In the genomic region with DNA sequence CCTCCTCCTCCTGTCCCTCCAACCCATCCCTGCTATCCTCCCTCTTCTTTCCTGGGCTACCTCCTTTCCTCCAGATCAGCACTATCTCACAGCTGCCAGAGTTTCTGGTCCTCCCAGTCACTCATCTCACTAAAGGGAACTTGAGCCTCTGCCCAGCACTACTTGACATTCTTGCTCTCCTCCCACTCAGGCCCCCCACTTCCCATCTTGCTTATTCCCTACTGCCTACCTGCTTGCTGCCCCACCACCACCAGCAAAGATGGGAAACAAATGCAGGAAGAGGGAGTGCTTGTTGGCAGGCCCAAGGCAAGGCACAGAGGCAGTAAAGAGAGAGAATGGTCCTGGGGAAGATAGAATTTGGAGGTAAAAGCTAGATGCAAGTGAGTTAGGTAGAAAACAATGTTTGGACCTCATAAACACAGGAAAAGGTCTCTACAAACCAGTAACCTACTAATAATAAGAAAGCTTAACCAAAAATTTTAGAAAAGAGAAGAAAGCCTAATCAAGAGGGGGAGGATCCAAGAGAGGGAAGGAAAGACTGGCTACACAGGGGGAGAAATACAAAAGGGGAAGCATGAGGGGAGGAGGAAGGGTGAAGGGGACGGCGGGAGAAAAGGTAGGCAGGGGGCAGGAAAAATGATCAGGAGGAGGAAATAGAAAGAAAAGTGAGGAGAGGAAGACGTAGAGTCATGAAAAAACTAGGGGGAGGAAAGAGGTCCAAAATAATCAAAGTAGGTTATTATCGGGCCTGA, we compare ENCODE assay signal across 10 cellular contexts.
A peak's percentile ranks its signal among the peaks of the same experiment; 100 is the strongest.
DNase-seq lines count a peak whose midpoint lies in the region; ATAC-seq and TF ChIP-seq lines count a peak whose summit lies in the region.
"Had no signal": no experiment of that assay in that cellular context is flagged by ENCODE, and none has a peak within 500 bp of the region (broad histone marks: within the 10 kb centered on the region; RNA-seq: fewer than 3 reads in every experiment).

No MANE protein-coding gene starts in this region.

- DNase-seq in activated naive CD4-positive, alpha-beta T cell treated with anti-CD3 and anti-CD28 coated beads for 36 hours: no peak
- DNase-seq in activated naive CD4-positive, alpha-beta T cell treated with anti-CD3 and anti-CD28 coated beads, Interleukin-2, amount 50 U/mL, for 16 hours: no peak
- DNase-seq in RWPE1 (ENCODE audit: low spot score) (no peak), thyroid gland (peak; percentile 63 to 72), hippocampal formation (lab: John Stamatoyannopoulos, UW) (no peak), NCI-H2107 (lab: John Stamatoyannopoulos, UW) (no peak)
- DNase-seq: activated effector memory CD4-positive, alpha-beta T cell treated with Interleukin-2 at 50 U/mL for 16 hours; stimulated activated CD8-positive, alpha-beta memory T cell treated with anti-CD3 and anti-CD28 coated beads, Interleukin-4, amount 100 ng/mL, for 48 hours had no signal

- TF ChIP-seq CTCF in RWPE1 (conservative IDR thresholded peaks at IDR 0.05; ENCODE audit: low read depth) (no peak), thyroid gland (IDR thresholded peaks at IDR 0.05) (no peak)

- POLR2A ChIA-PET in RWPE1 (lab: Yijun Ruan, JAX; ENCODE audit: low non-redundant PET): no interaction called here

- TF ChIP-seq POLR2A in thyroid gland (IDR thresholded peaks at IDR 0.05): no peak

- peaks cover 36% of the 10 kb centered on the region for H3K4me1 Mint-ChIP-seq in activated naive CD4-positive, alpha-beta T cell treated with anti-CD3 and anti-CD28 coated beads for 36 hours (ENCODE audit: low read depth)

- H3K4me1 ChIP-seq in iPS-18a (ENCODE audit: control insufficient read depth, low read depth, low read length): peaks cover 35% of the 10 kb centered on the region
- H3K4me1 ChIP-seq in thyroid gland: peaks cover 49 to 51% of the 10 kb centered on the region in 2 donors

- no peaks in the 10 kb centered on the region for H3K27me3 ChIP-seq in iPS-18a (ENCODE audit: control insufficient read depth, insufficient read depth, low read length)
- no peaks in the 10 kb centered on the region for H3K27me3 ChIP-seq in thyroid gland

- 0 out of 2 replicates have a peak overlapping the region, but pooled peaks have one; percentile 19 for H3K27ac ChIP-seq in RWPE1
- H3K27ac ChIP-seq in iPS-18a (ENCODE audit: low read length): no peak overlapping the region
- peak overlapping the region in 2 of 3 donors; percentile 7 to 13 for H3K27ac ChIP-seq in thyroid gland

- peak overlapping the region; percentile 74 for H3K4me3 ChIP-seq in iPS-18a (ENCODE audit: low read length)
- no peak overlapping the region for H3K4me3 ChIP-seq in thyroid gland (replicated peaks in 1 of 3)

- H3K27ac Mint-ChIP-seq in activated naive CD4-positive, alpha-beta T cell treated with anti-CD3 and anti-CD28 coated beads for 36 hours: no peak overlapping the region

- 89 to 91% methylated on average over 4 of the region's 4 CpGs for WGBS in thyroid gland, 2 donors

- no peak overlapping the region for H3K9ac ChIP-seq in iPS-18a (ENCODE audit: low read length)

- H3K36me3 Mint-ChIP-seq in activated naive CD4-positive, alpha-beta T cell treated with anti-CD3 and anti-CD28 coated beads for 36 hours (ENCODE audit: low read depth): peaks cover 4% of the 10 kb centered on the region

- intact Hi-C loops in activated naive CD4-positive, alpha-beta T cell treated with anti-CD3 and anti-CD28 coated beads for 36 hours (cut with micrococcal nuclease): loop anchor here (2.0 kb wide), 2 partner anchors 39 to 63 kb away; no protein-coding TSS in a partner anchor
- intact Hi-C loops in thyroid gland (cut with DNase I): no loop called here

- H3K9me3 Mint-ChIP-seq in activated naive CD4-positive, alpha-beta T cell treated with anti-CD3 and anti-CD28 coated beads for 36 hours: no peaks in the 10 kb centered on the region

- no peaks in the 10 kb centered on the region for H3K36me3 ChIP-seq in iPS-18a (ENCODE audit: control insufficient read depth, low read depth, low read length)
- H3K36me3 ChIP-seq in thyroid gland: no peaks in the 10 kb centered on the region

- H3K9me3 ChIP-seq in iPS-18a (ENCODE audit: control insufficient read depth, low read depth, low read length) (no peaks in the 10 kb centered on the region), thyroid gland (no peaks in the 10 kb centered on the region)

- peak overlapping the region; percentile 81 for H3K4me3 Mint-ChIP-seq in activated naive CD4-positive, alpha-beta T cell treated with anti-CD3 and anti-CD28 coated beads for 36 hours

- CTCF ChIA-PET in activated naive CD4-positive, alpha-beta T cell treated with anti-CD3 and anti-CD28 coated beads for 36 hours (lab: Charles Lee): interaction anchor here (0.6 kb wide), 1 partner anchor 94 kb away, joined by 3 read pairs; no protein-coding TSS in a partner anchor
- CTCF ChIA-PET in RWPE1 (lab: Yijun Ruan, JAX): no interaction called here

- ATAC-seq in HG02970 (IDR thresholded peaks at IDR 0.05; ENCODE audit: low FRiP score, unreplicated experiment): no peak

- H3K27me3 Mint-ChIP-seq in activated naive CD4-positive, alpha-beta T cell treated with anti-CD3 and anti-CD28 coated beads for 36 hours (ENCODE audit: low read depth): no peaks in the 10 kb centered on the region

Comparison
In these comparisons a context has a peak if more than half of its experiments do, and no peak if none do; other contexts are left out.
1. DNase-seq: peak in thyroid gland (2 of 2); none in activated naive CD4-positive, alpha-beta T cell treated with anti-CD3 and anti-CD28 coated beads for 36 hours (single experiment), activated naive CD4-positive, alpha-beta T cell treated with anti-CD3 and anti-CD28 coated beads, Interleukin-2, amount 50 U/mL, for 16 hours (single experiment), RWPE1 (single experiment), hippocampal formation (0 of 2) and NCI-H2107 (single experiment).